12 cellular contexts compared by ENCODE assay signal in the genomic region with DNA sequence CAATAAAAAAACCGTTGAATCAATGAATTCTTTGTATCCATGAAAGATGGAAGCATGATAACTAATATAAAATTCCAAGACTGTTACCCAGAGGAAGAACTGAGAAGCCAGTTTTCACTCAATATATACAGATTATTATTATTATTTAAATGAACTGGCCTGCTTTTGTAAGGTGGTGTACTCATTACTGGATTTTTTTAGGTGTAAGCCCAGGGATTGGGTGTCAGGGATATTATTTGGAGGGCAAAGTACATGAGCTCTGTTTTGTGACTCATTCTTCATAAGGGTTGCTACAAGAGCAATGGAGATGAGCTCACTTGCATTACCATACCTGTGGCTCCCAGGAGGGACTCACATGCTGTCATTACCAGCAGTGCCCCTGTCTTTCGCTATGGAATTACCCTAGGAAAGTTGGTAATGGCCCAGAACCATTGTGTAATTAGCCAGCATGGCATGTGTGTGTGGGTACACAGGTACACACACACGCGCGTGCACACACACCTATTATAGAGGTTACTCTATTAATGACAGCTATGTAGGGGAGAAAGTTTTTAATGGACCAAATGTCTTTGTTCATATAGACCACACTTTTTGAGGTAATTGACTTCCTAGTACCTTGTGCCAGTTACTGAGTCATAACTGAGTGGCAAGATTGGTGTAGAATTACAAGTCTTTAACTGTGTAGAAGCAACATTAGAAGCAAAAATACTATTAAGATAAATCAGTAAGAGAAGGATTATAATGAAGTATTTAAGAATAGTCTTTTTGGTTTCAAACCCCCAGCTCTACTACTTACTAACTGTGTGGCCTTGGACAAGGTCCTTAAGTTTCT.
A peak's percentile ranks its signal among the peaks of the same experiment; 100 is the strongest.
DNase-seq lines count a peak whose midpoint lies in the region; ATAC-seq and TF ChIP-seq lines count a peak whose summit lies in the region.
"Had no signal": no experiment of that assay in that cellular context is flagged by ENCODE, and none has a peak within 500 bp of the region (broad histone marks: within the 10 kb centered on the region; RNA-seq: fewer than 3 reads in every experiment).

No MANE protein-coding gene starts in this region.

- H2BK15ac ChIP-seq in IMR-90 (ENCODE audit: low read depth, low read length): no peak overlapping the region

- H4K8ac ChIP-seq in IMR-90 (ENCODE audit: low read depth in 2 of 2, low read length in 2 of 2): no peak overlapping the region

- ATAC-seq in IMR-90 (ENCODE audit: low read depth) (peak; percentile 66), left lobe of liver (peak; percentile 30)
- ATAC-seq in activated T-helper 17 cell treated with anti-CD3 and anti-CD28 coated beads, Interleukin-2, amount 50 U/mL, for 72 hours (replicated peaks): no peak
- ATAC-seq: CD8-positive, alpha-beta T cell had no signal

- in situ Hi-C loops in Caki2 (cut with HindIII; ENCODE audit: low pct_unique_long_range_greater_than_20kb, low sequenced_read_pairs) (no loop called here), IMR-90 (cut with MboI; ENCODE audit: low sequenced_read_pairs) (no loop called here), astrocyte of the cerebellum (cut with HindIII; ENCODE audit: low sequenced_read_pairs) (no loop called here)

- intact Hi-C loops in IMR-90 (cut with micrococcal nuclease) (no loop called here), uterus (cut with DNase I; ENCODE audit: low total_unique reads) (no loop called here)

- no peak overlapping the region for H2AK5ac ChIP-seq in IMR-90 (ENCODE audit: low read depth, low read length)

- H3K4me2 ChIP-seq in IMR-90 (ENCODE audit: low read depth, low read length): no peak overlapping the region

- H3K4me3 ChIP-seq in IMR-90 (ENCODE audit: insufficient read depth, low read depth, low read length): no peak overlapping the region
- no peak overlapping the region for H3K4me3 ChIP-seq in astrocyte of the cerebellum (ENCODE audit: low read depth, low read length)
- H3K4me3 ChIP-seq in uterus: no peak overlapping the region
- H3K4me3 ChIP-seq: lung had no signal

- H4K91ac ChIP-seq in IMR-90 (ENCODE audit: insufficient read depth, low read depth, low read length): no peak overlapping the region

- H3K4me1 Mint-ChIP-seq in activated T-helper 17 cell treated with anti-CD3 and anti-CD28 coated beads, Interleukin-2, amount 50 U/mL, for 72 hours: peaks cover 6% of the 10 kb centered on the region

- H3K9ac ChIP-seq in IMR-90 (ENCODE audit: low read depth, low read length): no peak overlapping the region

- H2BK20ac ChIP-seq in IMR-90 (ENCODE audit: low read depth, low read length): no peak overlapping the region

- H3K4me1 ChIP-seq in IMR-90 (ENCODE audit: control insufficient read depth, insufficient read depth, low read length) (no peaks in the 10 kb centered on the region), uterus (no peaks in the 10 kb centered on the region)

- WGBS in IMR-90 (ENCODE audit: extremely low coverage in 2 of 2, insufficient read length in 1 of 2), 2 experiments: no CpG with 5 or more reads among the region's 5 CpGs

- no peak overlapping the region for H4K5ac ChIP-seq in IMR-90 (ENCODE audit: low read depth, low read length)

- no peak overlapping the region for H3K14ac ChIP-seq in IMR-90 (replicated peaks; ENCODE audit: low read depth, low read length)

- no peak overlapping the region for H3K4ac ChIP-seq in IMR-90 (ENCODE audit: low read depth, low read length)

- CTCF ChIA-PET in IMR-90 (lab: Yijun Ruan, JAX): no interaction called here

- H2BK5ac ChIP-seq in IMR-90 (ENCODE audit: low read depth, low read length, poor library complexity, severe bottlenecking): peak overlapping the region; percentile 1

- peaks cover 26% of the 10 kb centered on the region for H3K36me3 Mint-ChIP-seq in activated T-helper 17 cell treated with anti-CD3 and anti-CD28 coated beads, Interleukin-2, amount 50 U/mL, for 72 hours (ENCODE audit: low read depth)

- H3K56ac ChIP-seq in IMR-90 (ENCODE audit: extremely low read depth, insufficient read depth, low read length): no peak overlapping the region

- H3K9me3 ChIP-seq in IMR-90 (ENCODE audit: control insufficient read depth, insufficient read depth, low read length): peaks cover 2% of the 10 kb centered on the region; the same call in 1 of the 2 replicates
- peaks cover 0 to 3% of the 10 kb centered on the region in 2 donors for H3K9me3 ChIP-seq in uterus

- peaks cover 3% of the 10 kb centered on the region; the same call in 1 of the 2 replicates for H3K9me1 ChIP-seq in IMR-90 (ENCODE audit: insufficient read depth, low read length)

- H3K36me3 ChIP-seq in IMR-90 (ENCODE audit: control insufficient read depth, insufficient read depth, low read length) (0 out of 2 replicates have a peak, but pooled peaks cover 2% of the 10 kb centered on the region), uterus (no peaks in the 10 kb centered on the region)

- POLR2A ChIA-PET in IMR-90 (lab: Charles Lee; ENCODE audit: unreplicated experiment): no interaction called here

- no TSS peak for BruUV-seq in IMR-90 (replicated peaks; lab: Mats Ljungman, UMichigan)

- no peak overlapping the region for H2AK9ac ChIP-seq in IMR-90 (replicated peaks; ENCODE audit: low read depth, low read length, poor library complexity)

- no peak overlapping the region for H3K27ac Mint-ChIP-seq in activated T-helper 17 cell treated with anti-CD3 and anti-CD28 coated beads, Interleukin-2, amount 50 U/mL, for 72 hours
- H3K27ac Mint-ChIP-seq: CD8-positive, alpha-beta T cell had no signal

- no peak overlapping the region for H3K4me3 Mint-ChIP-seq in activated T-helper 17 cell treated with anti-CD3 and anti-CD28 coated beads, Interleukin-2, amount 50 U/mL, for 72 hours
- H3K4me3 Mint-ChIP-seq: CD8-positive, alpha-beta T cell had no signal

- no peaks in the 10 kb centered on the region for H4K20me1 ChIP-seq in IMR-90 (ENCODE audit: insufficient read depth, low read length)

- peak; percentile 57 for DNase-seq in Caki2 (ENCODE audit: low read depth)
- peak; percentile 72 for DNase-seq in IMR-90
- DNase-seq in astrocyte of the cerebellum (ENCODE audit: low read depth): peak; percentile 55
- DNase-seq in left lobe of liver (ENCODE audit: low spot score): no peak
- no peak for DNase-seq in GM10266 (ENCODE audit: extremely low spot score)
- no peak for DNase-seq in uterus
- DNase-seq in NCI-H187 (lab: John Stamatoyannopoulos, UW): no peak
- DNase-seq: CD8-positive, alpha-beta T cell; NCI-H524 treated with DMSO at 0.1 percent for 48 hours; retina had no signal

- dilution Hi-C loops in IMR-90 (cut with HindIII; ENCODE audit: low sequenced_read_pairs, unreplicated experiment): no loop called here

- H3K27me3 ChIP-seq in IMR-90 (ENCODE audit: control insufficient read depth, insufficient read depth, low read length) (no peaks in the 10 kb centered on the region), uterus (no peaks in the 10 kb centered on the region)

- no peaks in the 10 kb centered on the region for H3K79me1 ChIP-seq in IMR-90 (ENCODE audit: low read depth in 1 of 2, low read length in 2 of 2)

- H3K27ac ChIP-seq in IMR-90 (ENCODE audit: insufficient read depth, low read length) (no peak overlapping the region), uterus (no peak overlapping the region)

- no peak for TF ChIP-seq CTCF in IMR-90 (conservative IDR thresholded peaks at IDR 0.05; ENCODE audit: low read depth, low read length)
- no peak for TF ChIP-seq CTCF in astrocyte of the cerebellum (IDR thresholded peaks at IDR 0.05; ENCODE audit: low read depth, low read length, missing control alignments)
- TF ChIP-seq CTCF in GM10266 (IDR thresholded peaks at IDR 0.05; ENCODE audit: control insufficient read depth, insufficient read depth, low read depth, missing control alignments): no peak
- no peak for TF ChIP-seq CTCF in uterus (IDR thresholded peaks at IDR 0.05)

- H3K23ac ChIP-seq in IMR-90 (ENCODE audit: low read depth, low read length): no peak overlapping the region

- TF ChIP-seq RAD21 in IMR-90 (IDR thresholded peaks at IDR 0.05; ENCODE audit: low read length): no peak

- H3K27me3 Mint-ChIP-seq in activated T-helper 17 cell treated with anti-CD3 and anti-CD28 coated beads, Interleukin-2, amount 50 U/mL, for 72 hours: no peaks in the 10 kb centered on the region

- peaks cover 10% of the 10 kb centered on the region for H3K9me3 Mint-ChIP-seq in activated T-helper 17 cell treated with anti-CD3 and anti-CD28 coated beads, Interleukin-2, amount 50 U/mL, for 72 hours

- no peak overlapping the region for H3K18ac ChIP-seq in IMR-90 (ENCODE audit: low read depth, low read length)

- TF ChIP-seq POLR2A in IMR-90 (IDR thresholded peaks at IDR 0.05; ENCODE audit: low read depth, low read length) (no peak), uterus (IDR thresholded peaks at IDR 0.05) (no peak)

- no peak overlapping the region for H2AFZ ChIP-seq in IMR-90 (replicated peaks; ENCODE audit: low read length, poor library complexity)

- no peak overlapping the region for H2BK120ac ChIP-seq in IMR-90 (ENCODE audit: low read depth, low read length)

TF ChIP-seq in IMR-90, 13 proteins besides CTCF, POLR2A, EP300 and RAD21:
- TF ChIP-seq, protein P1, sequence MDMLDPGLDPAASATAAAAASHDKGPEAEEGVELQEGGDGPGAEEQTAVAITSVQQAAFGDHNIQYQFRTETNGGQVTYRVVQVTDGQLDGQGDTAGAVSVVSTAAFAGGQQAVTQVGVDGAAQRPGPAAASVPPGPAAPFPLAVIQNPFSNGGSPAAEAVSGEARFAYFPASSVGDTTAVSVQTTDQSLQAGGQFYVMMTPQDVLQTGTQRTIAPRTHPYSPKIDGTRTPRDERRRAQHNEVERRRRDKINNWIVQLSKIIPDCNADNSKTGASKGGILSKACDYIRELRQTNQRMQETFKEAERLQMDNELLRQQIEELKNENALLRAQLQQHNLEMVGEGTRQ (IDR thresholded peaks at IDR 0.05; ENCODE audit: low read depth, low read length): no peak
- TF ChIP-seq CEBPB (IDR thresholded peaks at IDR 0.05; ENCODE audit: low read depth, low read length): peak; percentile 31; the same call in 1 of the 2 replicates

Comparison
In these comparisons a context has a peak if more than half of its experiments do, and no peak if none do; other contexts are left out.
1. DNase-seq: peak in Caki2 (single experiment), IMR-90 (single experiment) and astrocyte of the cerebellum (single experiment); none in left lobe of liver (single experiment), GM10266 (single experiment), uterus (0 of 2) and NCI-H187 (0 of 2).